In the genomic region with DNA sequence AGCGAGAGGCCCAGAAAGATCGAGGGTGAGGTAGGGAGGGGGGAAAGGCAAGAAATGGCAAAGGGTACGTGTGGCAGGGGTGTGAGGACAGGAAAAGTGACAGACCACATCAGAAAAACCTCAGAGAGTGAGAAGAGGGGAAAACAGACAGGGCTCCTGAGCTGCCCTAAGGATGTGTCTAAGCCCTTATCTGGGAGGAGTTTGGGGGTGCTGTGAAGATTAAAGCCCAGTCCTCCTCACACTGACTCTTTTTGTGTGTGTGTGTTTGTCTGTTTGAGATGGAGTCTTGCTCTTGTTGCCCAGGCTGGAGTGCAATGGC, we compare ENCODE assay signal across 2 cellular contexts.
TF ChIP-seq lines count a peak whose summit lies in the region.

No MANE protein-coding gene starts in this region.

TF ChIP-seq in WTC11, 78 proteins besides CTCF, POLR2A, EP300 and RAD21:
- TF ChIP-seq ZNF317 (CRISPR knock-in tag; IDR thresholded peaks at IDR 0.05; ENCODE audit: borderline replicate concordance, low read depth) (no peak), ZNF219 (CRISPR knock-in tag; IDR thresholded peaks at IDR 0.05; ENCODE audit: borderline replicate concordance) (no peak), HMGA2 (CRISPR knock-in tag; IDR thresholded peaks at IDR 0.05) (no peak), CREM (CRISPR knock-in tag; IDR thresholded peaks at IDR 0.05) (no peak), OVOL2 (CRISPR knock-in tag; IDR thresholded peaks at IDR 0.05; ENCODE audit: borderline replicate concordance) (no peak), ZNF263 (CRISPR knock-in tag; IDR thresholded peaks at IDR 0.05; ENCODE audit: low read depth) (no peak), RELA (CRISPR knock-in tag; IDR thresholded peaks at IDR 0.05; ENCODE audit: borderline replicate concordance) (no peak)
- TF ChIP-seq, protein P1, sequence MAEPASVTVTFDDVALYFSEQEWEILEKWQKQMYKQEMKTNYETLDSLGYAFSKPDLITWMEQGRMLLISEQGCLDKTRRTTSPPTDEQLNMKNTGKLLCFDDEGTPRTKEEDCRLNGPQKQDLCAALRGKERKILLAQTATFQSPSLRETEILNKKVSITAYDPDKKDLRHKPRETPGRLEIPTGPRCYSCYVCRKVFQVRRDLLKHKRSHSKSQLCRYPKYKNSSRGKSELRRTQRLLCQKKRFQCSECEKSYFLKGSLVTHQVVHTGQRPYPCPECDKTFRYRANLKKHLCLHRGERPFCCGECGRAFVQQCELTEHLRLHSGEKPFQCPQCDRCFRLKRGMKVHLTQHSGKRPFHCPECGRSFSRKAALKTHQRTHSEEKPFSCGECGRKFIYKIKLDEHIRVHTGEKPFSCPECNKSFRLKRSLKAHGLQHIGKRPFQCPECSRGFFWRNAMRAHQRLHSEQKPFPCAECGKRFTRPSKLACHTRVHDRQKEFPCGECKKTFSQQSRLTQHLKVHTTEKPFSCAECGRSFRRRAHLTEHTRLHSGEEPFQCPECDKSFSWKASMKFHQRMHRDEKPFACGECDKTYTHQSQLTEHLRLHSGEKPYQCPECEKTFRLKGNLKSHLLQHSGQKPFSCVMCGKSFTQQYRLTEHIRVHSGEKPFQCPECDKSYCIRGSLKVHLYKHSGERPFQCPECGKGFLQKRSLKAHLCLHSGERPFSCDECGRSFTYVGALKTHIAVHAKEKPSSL (CRISPR knock-in tag; conservative IDR thresholded peaks at IDR 0.05) = no peak
- TF ChIP-seq, protein P2, sequence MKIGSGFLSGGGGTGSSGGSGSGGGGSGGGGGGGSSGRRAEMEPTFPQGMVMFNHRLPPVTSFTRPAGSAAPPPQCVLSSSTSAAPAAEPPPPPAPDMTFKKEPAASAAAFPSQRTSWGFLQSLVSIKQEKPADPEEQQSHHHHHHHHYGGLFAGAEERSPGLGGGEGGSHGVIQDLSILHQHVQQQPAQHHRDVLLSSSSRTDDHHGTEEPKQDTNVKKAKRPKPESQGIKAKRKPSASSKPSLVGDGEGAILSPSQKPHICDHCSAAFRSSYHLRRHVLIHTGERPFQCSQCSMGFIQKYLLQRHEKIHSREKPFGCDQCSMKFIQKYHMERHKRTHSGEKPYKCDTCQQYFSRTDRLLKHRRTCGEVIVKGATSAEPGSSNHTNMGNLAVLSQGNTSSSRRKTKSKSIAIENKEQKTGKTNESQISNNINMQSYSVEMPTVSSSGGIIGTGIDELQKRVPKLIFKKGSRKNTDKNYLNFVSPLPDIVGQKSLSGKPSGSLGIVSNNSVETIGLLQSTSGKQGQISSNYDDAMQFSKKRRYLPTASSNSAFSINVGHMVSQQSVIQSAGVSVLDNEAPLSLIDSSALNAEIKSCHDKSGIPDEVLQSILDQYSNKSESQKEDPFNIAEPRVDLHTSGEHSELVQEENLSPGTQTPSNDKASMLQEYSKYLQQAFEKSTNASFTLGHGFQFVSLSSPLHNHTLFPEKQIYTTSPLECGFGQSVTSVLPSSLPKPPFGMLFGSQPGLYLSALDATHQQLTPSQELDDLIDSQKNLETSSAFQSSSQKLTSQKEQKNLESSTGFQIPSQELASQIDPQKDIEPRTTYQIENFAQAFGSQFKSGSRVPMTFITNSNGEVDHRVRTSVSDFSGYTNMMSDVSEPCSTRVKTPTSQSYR (CRISPR knock-in tag; IDR thresholded peaks at IDR 0.05) = no peak
- TF ChIP-seq, protein P3, sequence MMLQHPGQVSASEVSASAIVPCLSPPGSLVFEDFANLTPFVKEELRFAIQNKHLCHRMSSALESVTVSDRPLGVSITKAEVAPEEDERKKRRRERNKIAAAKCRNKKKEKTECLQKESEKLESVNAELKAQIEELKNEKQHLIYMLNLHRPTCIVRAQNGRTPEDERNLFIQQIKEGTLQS (CRISPR knock-in tag; conservative IDR thresholded peaks at IDR 0.05) = no peak
- TF ChIP-seq, protein P4, sequence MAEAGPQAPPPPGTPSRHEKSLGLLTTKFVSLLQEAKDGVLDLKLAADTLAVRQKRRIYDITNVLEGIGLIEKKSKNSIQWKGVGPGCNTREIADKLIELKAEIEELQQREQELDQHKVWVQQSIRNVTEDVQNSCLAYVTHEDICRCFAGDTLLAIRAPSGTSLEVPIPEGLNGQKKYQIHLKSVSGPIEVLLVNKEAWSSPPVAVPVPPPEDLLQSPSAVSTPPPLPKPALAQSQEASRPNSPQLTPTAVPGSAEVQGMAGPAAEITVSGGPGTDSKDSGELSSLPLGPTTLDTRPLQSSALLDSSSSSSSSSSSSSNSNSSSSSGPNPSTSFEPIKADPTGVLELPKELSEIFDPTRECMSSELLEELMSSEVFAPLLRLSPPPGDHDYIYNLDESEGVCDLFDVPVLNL (CRISPR knock-in tag; IDR thresholded peaks at IDR 0.05; ENCODE audit: borderline replicate concordance, low read depth) = no peak
- TF ChIP-seq, protein P5, sequence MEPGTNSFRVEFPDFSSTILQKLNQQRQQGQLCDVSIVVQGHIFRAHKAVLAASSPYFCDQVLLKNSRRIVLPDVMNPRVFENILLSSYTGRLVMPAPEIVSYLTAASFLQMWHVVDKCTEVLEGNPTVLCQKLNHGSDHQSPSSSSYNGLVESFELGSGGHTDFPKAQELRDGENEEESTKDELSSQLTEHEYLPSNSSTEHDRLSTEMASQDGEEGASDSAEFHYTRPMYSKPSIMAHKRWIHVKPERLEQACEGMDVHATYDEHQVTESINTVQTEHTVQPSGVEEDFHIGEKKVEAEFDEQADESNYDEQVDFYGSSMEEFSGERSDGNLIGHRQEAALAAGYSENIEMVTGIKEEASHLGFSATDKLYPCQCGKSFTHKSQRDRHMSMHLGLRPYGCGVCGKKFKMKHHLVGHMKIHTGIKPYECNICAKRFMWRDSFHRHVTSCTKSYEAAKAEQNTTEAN (CRISPR knock-in tag; IDR thresholded peaks at IDR 0.05) = no peak

TF ChIP-seq in H1, 55 proteins besides CTCF, POLR2A, EP300 and RAD21:
- no peak for TF ChIP-seq CTBP2 (IDR thresholded peaks at IDR 0.05; ENCODE audit: borderline replicate concordance, insufficient read depth, insufficient read length, low read length)
